ENCODE assay signal across 1 cellular context in genomic region chr16:2190659-2191445, GRCh38.
TF ChIP-seq lines count a peak whose summit lies in the region.

No MANE protein-coding gene starts in this region.

TF ChIP-seq in HepG2, 621 proteins besides CTCF, POLR2A, EP300 and RAD21 (continued from another document and continues in another):
- TF ChIP-seq SP4 (CRISPR knock-in tag; IDR thresholded peaks at IDR 0.05) (0 out of 2 replicates have a peak, but pooled peaks have one; percentile 36), SCMH1 (CRISPR knock-in tag; IDR thresholded peaks at IDR 0.05; ENCODE audit: borderline replicate concordance) (no peak), ZNF564 (CRISPR knock-in tag; IDR thresholded peaks at IDR 0.05) (no peak), ZNF781 (CRISPR knock-in tag; IDR thresholded peaks at IDR 0.05; ENCODE audit: borderline replicate concordance, not compliant biosample characterization) (no peak), ZNF710 (CRISPR knock-in tag; IDR thresholded peaks at IDR 0.05; ENCODE audit: borderline replicate concordance) (0 out of 2 replicates have a peak, but pooled peaks have one; percentile 19), SP140L (CRISPR knock-in tag; IDR thresholded peaks at IDR 0.05; ENCODE audit: borderline replicate concordance) (no peak), ZNF784 (CRISPR knock-in tag; IDR thresholded peaks at IDR 0.05; ENCODE audit: borderline replicate concordance) (no peak), TRAFD1 (CRISPR knock-in tag; IDR thresholded peaks at IDR 0.05; ENCODE audit: borderline replicate concordance) (no peak), ZFP82 (CRISPR knock-in tag; IDR thresholded peaks at IDR 0.05; ENCODE audit: borderline replicate concordance) (no peak), PCBP1 (IDR thresholded peaks at IDR 0.05; ENCODE audit: borderline replicate concordance, low read depth, low read length) (0 out of 2 replicates have a peak, but pooled peaks have one; percentile 30), HMGA1 (CRISPR knock-in tag; conservative IDR thresholded peaks at IDR 0.05) (no peak), ATRX (CRISPR knock-in tag; IDR thresholded peaks at IDR 0.05; ENCODE audit: borderline replicate concordance) (no peak), DMAP1 (CRISPR knock-in tag; IDR thresholded peaks at IDR 0.05) (no peak), ADNP (CRISPR knock-in tag; IDR thresholded peaks at IDR 0.05) (no peak), SIN3B (IDR thresholded peaks at IDR 0.05; ENCODE audit: low read length) (no peak), ZNF556 (CRISPR knock-in tag; IDR thresholded peaks at IDR 0.05; ENCODE audit: borderline replicate concordance) (no peak), ZFP91 (CRISPR knock-in tag; IDR thresholded peaks at IDR 0.05; ENCODE audit: borderline replicate concordance) (0 out of 2 replicates have a peak, but pooled peaks have one; percentile 43), ZNF567 (CRISPR knock-in tag; IDR thresholded peaks at IDR 0.05; ENCODE audit: borderline replicate concordance) (no peak), ZNF33A (CRISPR knock-in tag; IDR thresholded peaks at IDR 0.05; ENCODE audit: borderline replicate concordance) (no peak), CSRNP1 (CRISPR knock-in tag; IDR thresholded peaks at IDR 0.05) (no peak), ZBTB25 (CRISPR knock-in tag; IDR thresholded peaks at IDR 0.05) (no peak), FOXK2 (IDR thresholded peaks at IDR 0.05) (no peak), ZUFSP (CRISPR knock-in tag; IDR thresholded peaks at IDR 0.05; ENCODE audit: borderline replicate concordance) (no peak), DNMT1 (CRISPR knock-in tag; IDR thresholded peaks at IDR 0.05) (no peak), ZNF10 (CRISPR knock-in tag; IDR thresholded peaks at IDR 0.05; ENCODE audit: borderline replicate concordance, low read depth) (no peak), SOX6 (IDR thresholded peaks at IDR 0.05) (no peak), SOX6 (CRISPR knock-in tag; IDR thresholded peaks at IDR 0.05) (no peak), ZNF550 (CRISPR knock-in tag; IDR thresholded peaks at IDR 0.05; ENCODE audit: borderline replicate concordance) (no peak), HNF1B (CRISPR knock-in tag; IDR thresholded peaks at IDR 0.05) (no peak), JUNB (CRISPR knock-in tag; IDR thresholded peaks at IDR 0.05; ENCODE audit: borderline replicate concordance) (no peak), ZFP62 (CRISPR knock-in tag; IDR thresholded peaks at IDR 0.05) (no peak), IKZF5 (CRISPR knock-in tag; IDR thresholded peaks at IDR 0.05) (0 out of 2 replicates have a peak, but pooled peaks have one; percentile 27), CREBL2 (CRISPR knock-in tag; IDR thresholded peaks at IDR 0.05; ENCODE audit: borderline replicate concordance) (no peak), PHF20 (CRISPR knock-in tag; IDR thresholded peaks at IDR 0.05) (no peak), PHF21A (CRISPR knock-in tag; IDR thresholded peaks at IDR 0.05) (no peak), CCDC6 (CRISPR knock-in tag; IDR thresholded peaks at IDR 0.05) (no peak), MTA1 (CRISPR knock-in tag; IDR thresholded peaks at IDR 0.05; ENCODE audit: borderline replicate concordance) (no peak), NCOA5 (CRISPR knock-in tag; IDR thresholded peaks at IDR 0.05) (no peak), ZNF230 (CRISPR knock-in tag; IDR thresholded peaks at IDR 0.05) (no peak), ZNF792 (CRISPR knock-in tag; IDR thresholded peaks at IDR 0.05) (no peak), REST (IDR thresholded peaks at IDR 0.05; ENCODE audit: borderline replicate concordance in 1 of 2, low read depth in 1 of 2, low read length in 2 of 2) (no peak), ZNF382 (CRISPR knock-in tag; IDR thresholded peaks at IDR 0.05; ENCODE audit: borderline replicate concordance) (no peak), MNT (IDR thresholded peaks at IDR 0.05) (no peak), NFE2 (CRISPR knock-in tag; IDR thresholded peaks at IDR 0.05) (no peak), ZNF782 (CRISPR knock-in tag; IDR thresholded peaks at IDR 0.05; ENCODE audit: borderline replicate concordance) (no peak)
